Comparison of ENCODE assay signal across 8 cellular contexts in genomic region chr6:126033696-126034095, GRCh38. TPM values are rescaled to one million over a fixed set of nuclear protein-coding genes. Genes with fewer than 3 reads are reported as not detected.
DNase-seq lines count a peak whose midpoint lies in the region; ATAC-seq, FAIRE-seq and TF ChIP-seq lines count a peak whose summit lies in the region.

No MANE protein-coding gene starts in this region.

- DNase-seq in SIG-M5 treated with dmso at 0.1 percent for 504 hours (lab: John Stamatoyannopoulos, UW; ENCODE audit: unreplicated experiment) = peak; percentile 66
- DNase-seq in SIG-M5 (lab: John Stamatoyannopoulos, UW) = no peak
- DNase-seq in H54 (ENCODE audit: insufficient read length, low spot score) = peak; percentile 6
- peak; percentile 24 for DNase-seq in KG1 (lab: John Stamatoyannopoulos, UW)
- DNase-seq in SW480 (ENCODE audit: low spot score) = peak; percentile 58
- peak; percentile 84 for DNase-seq in foreskin melanocyte
- DNase-seq in prostate gland (ENCODE audit: low spot score) = peak; percentile 27

- H3K27ac ChIP-seq in prostate gland = no peak overlapping the region

- H3K27me3 ChIP-seq in prostate gland (replicated peaks; ENCODE audit: insufficient read depth) = no peaks in the 10 kb centered on the region

- intact Hi-C loops in prostate gland (cut with DNase I) = loop anchor here (10.0 kb wide), 1 partner anchor 1081 kb away; the partner anchor contains the start of gene RSPO3

- TF ChIP-seq CTCF in prostate gland (IDR thresholded peaks at IDR 0.05) = peak; percentile 26 to 69 (median 42)

- H3K4me1 ChIP-seq in prostate gland (replicated peaks) = no peaks in the 10 kb centered on the region

- no peak overlapping the region for H3K4me3 ChIP-seq in prostate gland

- no peaks in the 10 kb centered on the region for H3K36me3 ChIP-seq in prostate gland

- peak; percentile 93 for FAIRE-seq in H54 (lab: Jason Lieb, UNC)

- no peak for TF ChIP-seq POLR2A in H54 (IDR thresholded peaks at IDR 0.05; ENCODE audit: low read depth, low read length)
- TF ChIP-seq POLR2A in prostate gland (IDR thresholded peaks at IDR 0.05) = no peak

- ATAC-seq in GM18520 (IDR thresholded peaks at IDR 0.05; ENCODE audit: unreplicated experiment) = no peak

- no peaks in the 10 kb centered on the region for H3K9me3 ChIP-seq in prostate gland

- 3% methylated on average over 3 of the region's 3 CpGs for WGBS in prostate gland

RNA-seq across cellular contexts. Expression of gene TRMT11, which starts 47.4 kb away (rescaled TPM):
- 10 to 100 TPM; 28.3 to 35.0 TPM for total RNA-seq in prostate gland
